In genomic region chr12:117857632-117858274, GRCh38 we compare ENCODE assay signal across 8 cellular contexts.
DNase-seq lines count a peak whose midpoint lies in the region; ATAC-seq and TF ChIP-seq lines count a peak whose summit lies in the region.

No MANE protein-coding gene starts in this region.

- H3K9me3 ChIP-seq in CD4-positive, alpha-beta memory T cell (ENCODE audit: control insufficient read depth in 1 of 2, low read length in 2 of 2) = no peaks in the 10 kb centered on the region
- H3K9me3 ChIP-seq in H9 (ENCODE audit: control insufficient read depth, low read depth, low read length) (no peaks in the 10 kb centered on the region), PC-9 (ENCODE audit: insufficient read depth, low read depth) (0 out of 2 replicates have a peak, but pooled peaks cover 4% of the 10 kb centered on the region), gastroesophageal sphincter (peaks cover 0 to 9% (median 0%) of the 10 kb centered on the region in 3 donors)

- H2BK12ac ChIP-seq in H9 (ENCODE audit: insufficient read length, low read depth, low read length) = no peak overlapping the region

- ATAC-seq in left ventricle myocardium superior (peak; percentile 55), gastroesophageal sphincter (no peak)

- CTCF ChIA-PET in CD4-positive, alpha-beta memory T cell (lab: Charles Lee; ENCODE audit: partially characterized antibody) = interaction anchor here (0.7 to 5.3 kb wide), 27 partner anchors 9 to 662 kb away, joined by 3 to 38 read pairs (median 5); partner anchors contain the start of gene RFC5
- CTCF ChIA-PET in PC-9 (lab: Charles Lee) = interaction anchor here (0.5 to 1.1 kb wide), 2 partner anchors 21 to 1665 kb away, joined by 3 read pairs; no protein-coding TSS in a partner anchor

- intact Hi-C loops in CD4-positive, alpha-beta memory T cell (cut with micrococcal nuclease) = no loop called here
- intact Hi-C loops in PC-9 (cut with micrococcal nuclease; ENCODE audit: unreplicated experiment) (no loop called here), left ventricle myocardium superior (cut with micrococcal nuclease) (no loop called here)
- intact Hi-C loops in activated T-helper 2 cell treated with anti-CD3 and anti-CD28 coated beads, Interferon-gamma antibody, Interleukin-2, Interleukin-4, amounts not matched to agents 10 μg/mL and 5 μg/mL and 100 μg/mL, durations not matched to agents 14 hours and 24 hours and 36 hours (cut with micrococcal nuclease) = no loop called here

- H3K27me3 Mint-ChIP-seq in CD4-positive, alpha-beta memory T cell = peaks cover 0 to 2% of the 10 kb centered on the region in 2 donors
- H3K27me3 Mint-ChIP-seq in H9 (ENCODE audit: low read depth) = no peaks in the 10 kb centered on the region; the same call in 1 of the 2 replicates
- H3K27me3 Mint-ChIP-seq in activated T-helper 2 cell treated with anti-CD3 and anti-CD28 coated beads, Interferon-gamma antibody, Interleukin-2, Interleukin-4, amounts not matched to agents 10 μg/mL and 5 μg/mL and 100 μg/mL, durations not matched to agents 14 hours and 24 hours and 36 hours (ENCODE audit: low read depth) = no peaks in the 10 kb centered on the region

- H3T11ph ChIP-seq in H9 (ENCODE audit: low read length) = no peak overlapping the region

- H3K27me3 ChIP-seq in CD4-positive, alpha-beta memory T cell (ENCODE audit: insufficient read depth, low read length) = no peaks in the 10 kb centered on the region
- H3K27me3 ChIP-seq in H9 (ENCODE audit: insufficient read depth, low read length) (no peaks in the 10 kb centered on the region), PC-9 (ENCODE audit: insufficient read depth, low read depth) (no peaks in the 10 kb centered on the region), gastroesophageal sphincter (peaks cover 65% of the 10 kb centered on the region)

- no peak overlapping the region for H3K4me3 ChIP-seq in CD4-positive, alpha-beta memory T cell (ENCODE audit: low read length in 2 of 2)
- no peak overlapping the region for H3K4me3 ChIP-seq in PC-9
- no peak overlapping the region for H3K4me3 ChIP-seq in gastroesophageal sphincter

- H3K27ac Mint-ChIP-seq in CD4-positive, alpha-beta memory T cell = no peak overlapping the region
- H3K27ac Mint-ChIP-seq in H9 = no peak overlapping the region; a peak in 1 of 7 replicates
- no peak overlapping the region for H3K27ac Mint-ChIP-seq in activated T-helper 2 cell treated with anti-CD3 and anti-CD28 coated beads, Interferon-gamma antibody, Interleukin-2, Interleukin-4, amounts not matched to agents 10 μg/mL and 5 μg/mL and 100 μg/mL, durations not matched to agents 14 hours and 24 hours and 36 hours

- no peak overlapping the region for H3K14ac ChIP-seq in H9 (ENCODE audit: insufficient read depth, low read length)

- no peak overlapping the region for H3K4ac ChIP-seq in H9 (ENCODE audit: low read depth, low read length)

- H3K36me3 Mint-ChIP-seq in CD4-positive, alpha-beta memory T cell = no peaks in the 10 kb centered on the region
- no peaks in the 10 kb centered on the region for H3K36me3 Mint-ChIP-seq in H9 (ENCODE audit: insufficient read depth in 1 of 3, low read depth in 3 of 3)
- H3K36me3 Mint-ChIP-seq in activated T-helper 2 cell treated with anti-CD3 and anti-CD28 coated beads, Interferon-gamma antibody, Interleukin-2, Interleukin-4, amounts not matched to agents 10 μg/mL and 5 μg/mL and 100 μg/mL, durations not matched to agents 14 hours and 24 hours and 36 hours (ENCODE audit: low read depth) = no peaks in the 10 kb centered on the region

- H4K91ac ChIP-seq in H9 (ENCODE audit: insufficient read length, low read depth, low read length) = no peak overlapping the region

- no peaks in the 10 kb centered on the region for H3K9me2 ChIP-seq in PC-9 (ENCODE audit: insufficient read depth)

- no peak overlapping the region for H3K4me3 Mint-ChIP-seq in CD4-positive, alpha-beta memory T cell
- no peak overlapping the region for H3K4me3 Mint-ChIP-seq in H9
- no peak overlapping the region for H3K4me3 Mint-ChIP-seq in activated T-helper 2 cell treated with anti-CD3 and anti-CD28 coated beads, Interferon-gamma antibody, Interleukin-2, Interleukin-4, amounts not matched to agents 10 μg/mL and 5 μg/mL and 100 μg/mL, durations not matched to agents 14 hours and 24 hours and 36 hours (ENCODE audit: low read depth)

- no peak overlapping the region for H3K56ac ChIP-seq in H9 (ENCODE audit: insufficient read length, low read depth, low read length)

- H3K9me3 Mint-ChIP-seq in CD4-positive, alpha-beta memory T cell = peaks cover 0 to 12% (median 5%) of the 10 kb centered on the region in 8 donors
- 0 out of 5 replicates have a peak, but pooled peaks cover 0 to under 1% of the 10 kb centered on the region in 2 experiments for H3K9me3 Mint-ChIP-seq in H9
- peaks cover 4% of the 10 kb centered on the region for H3K9me3 Mint-ChIP-seq in activated T-helper 2 cell treated with anti-CD3 and anti-CD28 coated beads, Interferon-gamma antibody, Interleukin-2, Interleukin-4, amounts not matched to agents 10 μg/mL and 5 μg/mL and 100 μg/mL, durations not matched to agents 14 hours and 24 hours and 36 hours

- no peak overlapping the region for H3K18ac ChIP-seq in H9 (ENCODE audit: insufficient read length, low read depth, low read length)

- peaks cover 0 to 2% (median 0%) of the 10 kb centered on the region in 4 donors for H3K4me1 Mint-ChIP-seq in CD4-positive, alpha-beta memory T cell
- peaks cover 0 to 2% of the 10 kb centered on the region in 2 experiments; a peak in 1 of 4 replicates for H3K4me1 Mint-ChIP-seq in H9
- no peaks in the 10 kb centered on the region for H3K4me1 Mint-ChIP-seq in activated T-helper 2 cell treated with anti-CD3 and anti-CD28 coated beads, Interferon-gamma antibody, Interleukin-2, Interleukin-4, amounts not matched to agents 10 μg/mL and 5 μg/mL and 100 μg/mL, durations not matched to agents 14 hours and 24 hours and 36 hours (ENCODE audit: low read depth)

- H3K4me2 ChIP-seq in H9 (ENCODE audit: insufficient read depth, insufficient read length, low read length) (no peak overlapping the region), PC-9 (no peak overlapping the region)

- no peak overlapping the region for H2BK5ac ChIP-seq in H9 (ENCODE audit: insufficient read length, low read length)

- no CpG with 5 or more reads among the region's 6 CpGs for WGBS in H9 (ENCODE audit: extremely low coverage, insufficient read length, low lambda C conversion rate)
- WGBS in gastroesophageal sphincter (ENCODE audit: low coverage in 1 of 2), 2 donors = 54% methylated on average over 4 to 5 of the region's 6 CpGs

- TF ChIP-seq POLR2A in gastroesophageal sphincter (IDR thresholded peaks at IDR 0.05) = no peak

- H2BK120ac ChIP-seq in H9 (ENCODE audit: low read depth, low read length, poor library complexity, severe bottlenecking) = no peak overlapping the region

- H3K27ac ChIP-seq in CD4-positive, alpha-beta memory T cell (ENCODE audit: low read depth, low read length) = no peak overlapping the region
- H3K27ac ChIP-seq in H9 (ENCODE audit: insufficient read length, low read depth, low read length) (no peak overlapping the region), PC-9 (no peak overlapping the region), gastroesophageal sphincter (no peak overlapping the region)

- no peak overlapping the region for H2BK15ac ChIP-seq in H9 (ENCODE audit: low read depth, low read length)

- peak in 4 of 5 donors; percentile 15 to 44 (median 26) for DNase-seq in CD4-positive, alpha-beta memory T cell
- DNase-seq in H9 = peak; percentile 88
- peak; percentile 34 to 50 for DNase-seq in PC-9
- peak; percentile 28 for DNase-seq in activated T-helper 2 cell treated with anti-CD3 and anti-CD28 coated beads, Interferon-gamma antibody, Interleukin-2, Interleukin-4, amounts not matched to agents 10 μg/mL and 5 μg/mL and 100 μg/mL, durations not matched to agents 14 hours and 24 hours and 36 hours (ENCODE audit: low spot score)
- no peak for DNase-seq in left ventricle myocardium superior
- DNase-seq in stimulated activated CD4-positive, alpha-beta T cell treated with anti-CD3 and anti-CD28 coated beads, Interleukin-1b, Interleukin-23, amount 100 ng/mL, for 48 hours = peak; percentile 70
- DNase-seq in DMS79 treated with DMSO at 0.1 percent for 48 hours (lab: John Stamatoyannopoulos, UW) = no peak

- H2AK5ac ChIP-seq in H9 (ENCODE audit: insufficient read length, low read length) = no peak overlapping the region

- no peak overlapping the region for H4K8ac ChIP-seq in H9 (replicated peaks; ENCODE audit: insufficient read length, low read depth, low read length)

- H4K20me1 ChIP-seq in H9 (ENCODE audit: control insufficient read depth, insufficient read depth, insufficient read length) (no peaks in the 10 kb centered on the region), PC-9 (ENCODE audit: insufficient read depth) (no peaks in the 10 kb centered on the region)

- no peak overlapping the region for H2BK20ac ChIP-seq in H9 (ENCODE audit: low read depth, low read length, poor library complexity, severe bottlenecking)

- H3K79me2 ChIP-seq in H9 (ENCODE audit: insufficient read depth, low read length) (no peaks in the 10 kb centered on the region), PC-9 (ENCODE audit: low read depth) (no peaks in the 10 kb centered on the region)

- TF ChIP-seq EP300 in gastroesophageal sphincter (IDR thresholded peaks at IDR 0.05) = no peak

- peak; percentile 80 for TF ChIP-seq CTCF in H9 (conservative IDR thresholded peaks at IDR 0.05)
- peak; percentile 76 for TF ChIP-seq CTCF in PC-9 (conservative IDR thresholded peaks at IDR 0.05)
- TF ChIP-seq CTCF in gastroesophageal sphincter (IDR thresholded peaks at IDR 0.05) = peak in 2 of 4 experiments; percentile 25 to 49

- no peak overlapping the region for H2AFZ ChIP-seq in H9 (ENCODE audit: low read length)
- H2AFZ ChIP-seq in PC-9 = no peak overlapping the region

- peaks cover 12% of the 10 kb centered on the region; the same call in 1 of the 2 replicates for H3F3A ChIP-seq in PC-9 (ENCODE audit: insufficient read depth, low read depth)

- H3K36me3 ChIP-seq in CD4-positive, alpha-beta memory T cell (ENCODE audit: insufficient read depth, low read length) = no peaks in the 10 kb centered on the region
- no peaks in the 10 kb centered on the region for H3K36me3 ChIP-seq in PC-9 (ENCODE audit: low read depth)
- H3K36me3 ChIP-seq in gastroesophageal sphincter = no peaks in the 10 kb centered on the region

- H3K79me1 ChIP-seq in H9 (ENCODE audit: insufficient read depth, low read depth, low read length, poor library complexity, severe bottlenecking) = no peaks in the 10 kb centered on the region

- POLR2A ChIA-PET in CD4-positive, alpha-beta memory T cell (lab: Charles Lee; ENCODE audit: partially characterized antibody) = no interaction called here
- POLR2A ChIA-PET in PC-9 (lab: Charles Lee; ENCODE audit: unreplicated experiment) = no interaction called here

- peaks cover 5% of the 10 kb centered on the region for H3K4me1 ChIP-seq in CD4-positive, alpha-beta memory T cell (ENCODE audit: insufficient read depth, low read length)
- H3K4me1 ChIP-seq in H9 (ENCODE audit: insufficient read depth, low read length) (no peaks in the 10 kb centered on the region), PC-9 (replicated peaks; ENCODE audit: insufficient read depth) (peaks cover 17% of the 10 kb centered on the region), gastroesophageal sphincter (no peaks in the 10 kb centered on the region)

- no peaks in the 10 kb centered on the region for H3K23me2 ChIP-seq in H9 (ENCODE audit: insufficient read length, low read depth, low read length, poor library complexity, severe bottlenecking)

- no peak overlapping the region for H4K5ac ChIP-seq in H9 (ENCODE audit: insufficient read length, low read depth, low read length)

- no TSS peak for BruUV-seq in PC-9 (replicated peaks; lab: Mats Ljungman, UMichigan)

- H3K23ac ChIP-seq in H9 (ENCODE audit: insufficient read length, low read depth, low read length) = no peak overlapping the region

- H3K9ac ChIP-seq in H9 (ENCODE audit: extremely low read depth, insufficient read length, low read length) = no peak overlapping the region

Comparison
In these comparisons a context has a peak if more than half of its experiments do, and no peak if none do; other contexts are left out.
1. DNase-seq: peak in CD4-positive, alpha-beta memory T cell (4 of 5), H9 (single experiment), PC-9 (2 of 2), activated T-helper 2 cell treated with anti-CD3 and anti-CD28 coated beads, Interferon-gamma antibody, Interleukin-2, Interleukin-4, amounts not matched to agents 10 μg/mL and 5 μg/mL and 100 μg/mL, durations not matched to agents 14 hours and 24 hours and 36 hours (single experiment) and stimulated activated CD4-positive, alpha-beta T cell treated with anti-CD3 and anti-CD28 coated beads, Interleukin-1b, Interleukin-23, amount 100 ng/mL, for 48 hours (single experiment); none in left ventricle myocardium superior (single experiment) and DMS79 treated with DMSO at 0.1 percent for 48 hours (single experiment).